Comparison of ENCODE assay signal across 29 cellular contexts in genomic region chr7:81983421-81983820, GRCh38.
"Had no signal": no experiment of that assay in that cellular context is flagged by ENCODE, and none has a peak within 500 bp of the region (broad histone marks: within the 10 kb centered on the region; RNA-seq: fewer than 3 reads in every experiment).

No MANE protein-coding gene starts in this region.

- H3K4me3 ChIP-seq: stomach, suprapubic skin, testis, thoracic aorta, thyroid gland, tibial artery, tibial nerve, transverse colon, upper lobe of left lung, upper lobe of right lung, uterus, vagina had no signal

- H3K27ac ChIP-seq: stomach, suprapubic skin, testis, thoracic aorta, thyroid gland, tibial artery, tibial nerve, transverse colon, upper lobe of left lung, upper lobe of right lung, uterus, vagina had no signal

- H3K9me3 ChIP-seq: stomach, suprapubic skin, testis, thoracic aorta, thyroid gland, tibial artery, tibial nerve, transverse colon, upper lobe of left lung, upper lobe of right lung, uterus, vagina had no signal

- H3K9me3 Mint-ChIP-seq: stimulated activated naive CD8-positive, alpha-beta T cell treated with anti-CD3 and anti-CD28 coated beads, Interleukin-15, amount 100 ng/mL, for 72 hours; stimulated activated naive CD8-positive, alpha-beta T cell treated with anti-CD3 and anti-CD28 coated beads, Interleukin-15, Interleukin-2, amounts not matched to agents 100 ng/mL and 50 ng/mL, for 24 hours; type B pancreatic cell had no signal

- H3K4me1 ChIP-seq: stomach, suprapubic skin, testis, thyroid gland, tibial artery, tibial nerve, transverse colon, upper lobe of left lung, upper lobe of right lung, uterus, vagina had no signal

- ATAC-seq: stimulated activated effector memory CD8-positive, alpha-beta T cell treated with anti-CD3 and anti-CD28 coated beads, Interleukin-12 subunit alpha, Interleukin-12 subunit beta, amount 100 ng/mL, for 72 hours; stimulated activated memory B cell treated with anti-CD40 and anti-IgM and Interleukin-4, amounts not matched to agents 10 μg/mL and 1 μg/mL and 100 μg/mL, for 72 hours; stimulated activated naive B cell treated with anti-CD40 and anti-IgM and Interleukin-4, amounts not matched to agents 10 μg/mL and 1 μg/mL and 100 μg/mL, for 72 hours; stimulated activated naive CD8-positive, alpha-beta T cell treated with anti-CD3 and anti-CD28 coated beads, Interleukin-15, amount 100 ng/mL, for 72 hours; stimulated activated naive CD8-positive, alpha-beta T cell treated with anti-CD3 and anti-CD28 coated beads, Interleukin-15, Interleukin-2, amounts not matched to agents 100 U/mL and 50 U/mL, for 24 hours; upper lobe of right lung had no signal

- H3K4me3 Mint-ChIP-seq: stimulated activated effector memory CD8-positive, alpha-beta T cell treated with anti-CD3 and anti-CD28 coated beads, Interleukin-12 subunit alpha, Interleukin-12 subunit beta, amount 100 ng/mL, for 72 hours; stimulated activated memory B cell treated with anti-CD40 and anti-IgM and Interleukin-4, amounts not matched to agents 10 μg/mL and 1 μg/mL and 100 μg/mL, for 72 hours; stimulated activated naive B cell treated with anti-CD40 and anti-IgM and Interleukin-4, amounts not matched to agents 10 μg/mL and 1 μg/mL and 100 μg/mL, for 72 hours; stimulated activated naive CD8-positive, alpha-beta T cell treated with anti-CD3 and anti-CD28 coated beads, Interleukin-15, amount 100 ng/mL, for 72 hours; stimulated activated naive CD8-positive, alpha-beta T cell treated with anti-CD3 and anti-CD28 coated beads, Interleukin-15, Interleukin-2, amounts not matched to agents 100 ng/mL and 50 ng/mL, for 24 hours; type B pancreatic cell had no signal

- H3K27me3 Mint-ChIP-seq: stimulated activated memory B cell treated with anti-CD40 and anti-IgM and Interleukin-4, amounts not matched to agents 10 μg/mL and 1 μg/mL and 100 μg/mL, for 72 hours; stimulated activated naive B cell treated with anti-CD40 and anti-IgM and Interleukin-4, amounts not matched to agents 10 μg/mL and 1 μg/mL and 100 μg/mL, for 72 hours; stimulated activated naive CD8-positive, alpha-beta T cell treated with anti-CD3 and anti-CD28 coated beads, Interleukin-15, amount 100 ng/mL, for 72 hours; stimulated activated naive CD8-positive, alpha-beta T cell treated with anti-CD3 and anti-CD28 coated beads, Interleukin-15, Interleukin-2, amounts not matched to agents 100 ng/mL and 50 ng/mL, for 24 hours; type B pancreatic cell had no signal

- H3K27ac Mint-ChIP-seq: stimulated activated effector memory CD8-positive, alpha-beta T cell treated with anti-CD3 and anti-CD28 coated beads, Interleukin-12 subunit alpha, Interleukin-12 subunit beta, amount 100 ng/mL, for 72 hours; stimulated activated memory B cell treated with anti-CD40 and anti-IgM and Interleukin-4, amounts not matched to agents 10 μg/mL and 1 μg/mL and 100 μg/mL, for 72 hours; stimulated activated naive B cell treated with anti-CD40 and anti-IgM and Interleukin-4, amounts not matched to agents 10 μg/mL and 1 μg/mL and 100 μg/mL, for 72 hours; stimulated activated naive CD8-positive, alpha-beta T cell treated with anti-CD3 and anti-CD28 coated beads, Interleukin-15, amount 100 ng/mL, for 72 hours; stimulated activated naive CD8-positive, alpha-beta T cell treated with anti-CD3 and anti-CD28 coated beads, Interleukin-15, Interleukin-2, amounts not matched to agents 100 ng/mL and 50 ng/mL, for 24 hours; type B pancreatic cell had no signal

- H3K4me1 Mint-ChIP-seq: stimulated activated effector memory CD8-positive, alpha-beta T cell treated with anti-CD3 and anti-CD28 coated beads, Interleukin-12 subunit alpha, Interleukin-12 subunit beta, amount 100 ng/mL, for 72 hours; stimulated activated memory B cell treated with anti-CD40 and anti-IgM and Interleukin-4, amounts not matched to agents 10 μg/mL and 1 μg/mL and 100 μg/mL, for 72 hours; stimulated activated naive B cell treated with anti-CD40 and anti-IgM and Interleukin-4, amounts not matched to agents 10 μg/mL and 1 μg/mL and 100 μg/mL, for 72 hours; stimulated activated naive CD8-positive, alpha-beta T cell treated with anti-CD3 and anti-CD28 coated beads, Interleukin-15, amount 100 ng/mL, for 72 hours had no signal

- H3K36me3 ChIP-seq: thoracic aorta, thyroid gland, transverse colon, upper lobe of left lung, upper lobe of right lung, uterus, vagina had no signal

- H3K27me3 ChIP-seq: stomach, suprapubic skin, testis, thyroid gland, tibial artery, tibial nerve, transverse colon, upper lobe of left lung, upper lobe of right lung, uterus, vagina had no signal

- H3K36me3 Mint-ChIP-seq: stimulated activated effector memory CD8-positive, alpha-beta T cell treated with anti-CD3 and anti-CD28 coated beads, Interleukin-12 subunit alpha, Interleukin-12 subunit beta, amount 100 ng/mL, for 72 hours; stimulated activated memory B cell treated with anti-CD40 and anti-IgM and Interleukin-4, amounts not matched to agents 10 μg/mL and 1 μg/mL and 100 μg/mL, for 72 hours; stimulated activated naive B cell treated with anti-CD40 and anti-IgM and Interleukin-4, amounts not matched to agents 10 μg/mL and 1 μg/mL and 100 μg/mL, for 72 hours; type B pancreatic cell had no signal

- FAIRE-seq: urothelium cell line had no signal

- DNase-seq: stimulated activated CD4-positive, alpha-beta T cell treated with anti-CD3 and anti-CD28 coated beads, Interleukin-2, amount 100 ng/mL, for 48 hours; stimulated activated CD4-positive, alpha-beta T cell treated with anti-CD3 and anti-CD28 coated beads, Interleukin-4, amount 100 ng/mL, for 1 hour; stimulated activated CD4-positive, alpha-beta T cell treated with anti-CD3 and anti-CD28 coated beads, Interleukin-4, amount 100 ng/mL, for 24 hours; stimulated activated CD4-positive, alpha-beta T cell treated with anti-CD3 and anti-CD28 coated beads, Interleukin-4, amount 100 ng/mL, for 4 hours; stimulated activated CD8-positive, alpha-beta memory T cell treated with anti-CD3 and anti-CD28 coated beads, Interleukin-4, amount 100 ng/mL, for 48 hours; stimulated activated naive B cell treated with anti-CD40 and anti-IgM and Interleukin-4, amounts not matched to agents 10 μg/mL and 1 μg/mL and 100 μg/mL, for 72 hours; stimulated activated naive CD4-positive, alpha-beta T cell; stimulated activated naive CD4-positive, alpha-beta T cell treated with Interleukin-2 at 50 U/mL for 16 hours; stimulated activated naive CD8-positive, alpha-beta T cell treated with anti-CD3 and anti-CD28 coated beads, Interleukin-15, amount 100 ng/mL, for 72 hours; stimulated activated naive CD8-positive, alpha-beta T cell treated with anti-CD3 and anti-CD28 coated beads, Interleukin-15, Interleukin-2, amounts not matched to agents 100 U/mL and 50 U/mL, for 24 hours; stomach; substantia nigra; testis; thyroid gland; tibial artery; transverse colon; trophoblast cell; upper lobe of left lung; upper lobe of right lung; uterus had no signal
